Comparison of ENCODE assay signal across 20 cellular contexts in the genomic region with DNA sequence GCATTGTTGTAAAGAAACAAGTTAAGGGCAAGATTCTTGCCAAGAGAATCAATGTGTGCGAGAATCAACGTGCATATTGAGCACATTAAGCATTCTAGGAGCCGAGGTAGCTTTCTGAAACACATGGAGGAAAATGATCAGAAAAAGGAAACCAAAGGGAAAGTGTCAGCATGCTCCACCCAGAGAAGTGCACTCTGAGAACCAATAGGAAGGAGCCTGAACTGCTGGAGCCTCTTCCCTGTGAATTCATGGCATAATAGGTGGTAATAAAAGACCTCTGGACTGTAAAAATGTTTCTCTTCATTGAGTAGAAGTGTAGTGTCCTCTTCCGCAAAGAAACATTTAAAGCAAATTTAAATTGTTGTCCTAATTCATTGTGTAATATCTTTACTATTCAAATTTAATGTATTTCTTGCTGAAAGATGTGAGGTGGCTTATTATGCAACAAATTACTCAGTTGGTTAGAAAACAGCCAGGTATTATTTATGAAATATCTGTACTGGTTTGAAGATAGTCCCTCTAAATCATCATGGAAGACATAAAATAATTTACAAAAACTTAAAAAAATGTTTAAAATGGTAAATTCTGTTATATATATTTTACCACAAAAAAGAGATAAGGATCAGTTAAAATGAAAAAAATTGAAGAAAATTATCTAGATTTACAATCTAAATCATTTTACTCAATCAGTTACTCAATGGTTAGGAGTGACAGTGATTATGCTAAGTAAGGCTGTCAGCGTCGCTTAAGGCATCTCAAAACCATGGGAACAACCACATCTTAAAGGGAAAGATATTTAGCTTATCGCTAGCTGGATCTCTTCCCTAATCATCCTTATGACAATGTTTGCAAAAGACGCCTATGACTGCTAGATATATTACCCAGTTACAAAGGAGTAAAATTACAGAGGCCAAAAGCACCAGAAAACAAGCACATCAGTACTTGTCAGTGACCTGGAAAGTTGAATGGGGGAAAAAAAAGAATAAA.
"Had no signal": no experiment of that assay in that cellular context is flagged by ENCODE, and none has a peak within 500 bp of the region (broad histone marks: within the 10 kb centered on the region; RNA-seq: fewer than 3 reads in every experiment).

No MANE protein-coding gene starts in this region.

- H3K27ac ChIP-seq: coronary artery, heart left ventricle, ovary, right atrium auricular region, sigmoid colon, testis had no signal

- DNase-seq: effector CD4-positive, alpha-beta T cell; heart left ventricle; hippocampal formation; mammary epithelial cell; naive thymus-derived CD8-positive, alpha-beta T cell; ovary; sigmoid colon; stimulated activated CD4-positive, alpha-beta T cell treated with anti-CD3 and anti-CD28 coated beads, Interleukin-2, amount 100 ng/mL, for 24 hours; stimulated activated CD4-positive, alpha-beta T cell treated with anti-CD3 and anti-CD28 coated beads, Interleukin-4, amount 100 ng/mL, for 4 hours; stimulated activated naive B cell treated with anti-CD40 and anti-IgM and Interleukin-4, amounts not matched to agents 10 μg/mL and 1 μg/mL and 100 μg/mL, for 72 hours; stimulated activated naive CD8-positive, alpha-beta T cell treated with anti-CD3 and anti-CD28 coated beads, Interleukin-15, amount 100 ng/mL, for 72 hours; testis had no signal

- H3K4me1 ChIP-seq: heart left ventricle, right atrium auricular region, sigmoid colon, testis had no signal

- H3K4me1 Mint-ChIP-seq: naive thymus-derived CD8-positive, alpha-beta T cell; neural crest cell; stimulated activated naive CD8-positive, alpha-beta T cell treated with anti-CD3 and anti-CD28 coated beads, Interleukin-15, amount 100 ng/mL, for 72 hours had no signal

- H3K4me3 Mint-ChIP-seq: naive thymus-derived CD8-positive, alpha-beta T cell; neural crest cell; stimulated activated naive B cell treated with anti-CD40 and anti-IgM and Interleukin-4, amounts not matched to agents 10 μg/mL and 1 μg/mL and 100 μg/mL, for 72 hours; stimulated activated naive CD8-positive, alpha-beta T cell treated with anti-CD3 and anti-CD28 coated beads, Interleukin-15, amount 100 ng/mL, for 72 hours; type B pancreatic cell had no signal

- FAIRE-seq: frontal cortex, urothelium cell line had no signal

- H3K27me3 ChIP-seq: heart left ventricle, ovary, right atrium auricular region, sigmoid colon, testis had no signal

- H3K27ac Mint-ChIP-seq: stimulated activated naive B cell treated with anti-CD40 and anti-IgM and Interleukin-4, amounts not matched to agents 10 μg/mL and 1 μg/mL and 100 μg/mL, for 72 hours; stimulated activated naive CD8-positive, alpha-beta T cell treated with anti-CD3 and anti-CD28 coated beads, Interleukin-15, amount 100 ng/mL, for 72 hours; type B pancreatic cell had no signal

- H3K27me3 Mint-ChIP-seq: naive thymus-derived CD8-positive, alpha-beta T cell; stimulated activated naive B cell treated with anti-CD40 and anti-IgM and Interleukin-4, amounts not matched to agents 10 μg/mL and 1 μg/mL and 100 μg/mL, for 72 hours; stimulated activated naive CD8-positive, alpha-beta T cell treated with anti-CD3 and anti-CD28 coated beads, Interleukin-15, amount 100 ng/mL, for 72 hours; type B pancreatic cell had no signal

- H3K9me3 ChIP-seq: heart left ventricle, ovary, right atrium auricular region, sigmoid colon, testis had no signal

- H3K9me3 Mint-ChIP-seq: naive thymus-derived CD8-positive, alpha-beta T cell; neural crest cell; stimulated activated naive B cell treated with anti-CD40 and anti-IgM and Interleukin-4, amounts not matched to agents 10 μg/mL and 1 μg/mL and 100 μg/mL, for 72 hours; stimulated activated naive CD8-positive, alpha-beta T cell treated with anti-CD3 and anti-CD28 coated beads, Interleukin-15, amount 100 ng/mL, for 72 hours; type B pancreatic cell had no signal

- ATAC-seq: esophagus mucosa; heart left ventricle; naive thymus-derived CD8-positive, alpha-beta T cell; stimulated activated naive B cell treated with anti-CD40 and anti-IgM and Interleukin-4, amounts not matched to agents 10 μg/mL and 1 μg/mL and 100 μg/mL, for 72 hours; stimulated activated naive CD8-positive, alpha-beta T cell treated with anti-CD3 and anti-CD28 coated beads, Interleukin-15, amount 100 ng/mL, for 72 hours had no signal

- H3K36me3 ChIP-seq: ovary had no signal

- H3K4me3 ChIP-seq: coronary artery, heart left ventricle, ovary, right atrium auricular region, sigmoid colon, skin epidermis, testis had no signal
